10 cellular contexts compared by ENCODE assay signal in genomic region chr11:65470433-65470832, GRCh38. TPM values are rescaled to one million over a fixed set of nuclear protein-coding genes. Genes with fewer than 3 reads are reported as not detected.
DNase-seq lines count a peak whose midpoint lies in the region; ATAC-seq, FAIRE-seq and TF ChIP-seq lines count a peak whose summit lies in the region.
"Had no signal": no experiment of that assay in that cellular context is flagged by ENCODE, and none has a peak within 500 bp of the region (broad histone marks: within the 10 kb centered on the region; RNA-seq: fewer than 3 reads in every experiment).

No MANE protein-coding gene starts in this region.

- H3K9ac ChIP-seq in KMS-11 (no peak overlapping the region), neuronal stem cell (ENCODE audit: low read depth, low read length, poor library complexity) (no peak overlapping the region)

- H3K4ac ChIP-seq in neuronal stem cell (ENCODE audit: low read length), result no peak overlapping the region

- FAIRE-seq in A549 (lab: Jason Lieb, UNC), result no peak
- FAIRE-seq: HTR-8/SVneo had no signal

- no peak overlapping the region for H3K23ac ChIP-seq in neuronal stem cell (ENCODE audit: low read depth, low read length, poor library complexity)

- H3K4me2 ChIP-seq in A549 (peak overlapping the region; percentile 83; the same call in 2 of the 3 replicates), KMS-11 (no peak overlapping the region; the same call in 1 of the 2 replicates), neuronal stem cell (ENCODE audit: insufficient read depth, low read length, poor library complexity, severe bottlenecking) (no peak overlapping the region)

- no peaks in the 10 kb centered on the region for H4K20me1 ChIP-seq in KMS-11 (ENCODE audit: insufficient read depth)

- no peak for TF ChIP-seq CTCF in A549 (IDR thresholded peaks at IDR 0.05)
- no peak for TF ChIP-seq CTCF in KMS-11 (conservative IDR thresholded peaks at IDR 0.05; ENCODE audit: low read depth, low read length)
- TF ChIP-seq CTCF in dorsolateral prefrontal cortex (IDR thresholded peaks at IDR 0.05 in 54 of 56, conservative IDR thresholded peaks at IDR 0.05 in 2 of 56; ENCODE audit: low read depth in 1 of 56, partially characterized antibody in 56 of 56), result no peak

- H3K27ac ChIP-seq in A549, result peak overlapping the region; percentile 93 to 96
- peak overlapping the region; percentile 91; the same call in 1 of the 2 replicates for H3K27ac ChIP-seq in KMS-11
- peak overlapping the region in 58 of 59 donors; percentile 41 to 100 (median 97) for H3K27ac ChIP-seq in dorsolateral prefrontal cortex
- no peak overlapping the region for H3K27ac ChIP-seq in neuronal stem cell (replicated peaks; ENCODE audit: low read length)
- no peak overlapping the region for H3K27ac ChIP-seq in SJCRH30

- DNase-seq in A549 (ENCODE audit: low read depth in 1 of 2, low spot score in 1 of 2), result no peak
- DNase-seq in dorsolateral prefrontal cortex, result no peak
- no peak for DNase-seq in neuronal stem cell (ENCODE audit: low spot score)
- DNase-seq in NCI-H2081 (lab: John Stamatoyannopoulos, UW), result no peak
- no peak for DNase-seq in amygdala (lab: John Stamatoyannopoulos, UW)
- no peak for DNase-seq in SJCRH30
- no peak for DNase-seq in stimulated activated naive CD4-positive, alpha-beta T cell (lab: John Stamatoyannopoulos, UW)
- DNase-seq: NCI-H446 had no signal

- H3K27me3 ChIP-seq in KMS-11 (ENCODE audit: insufficient read depth, low read depth) (no peaks in the 10 kb centered on the region), dorsolateral prefrontal cortex (no peaks in the 10 kb centered on the region), neuronal stem cell (ENCODE audit: control insufficient read depth in 3 of 3, insufficient read depth in 3 of 3, low read depth in 1 of 3, low read length in 3 of 3) (no peaks in the 10 kb centered on the region), SJCRH30 (no peaks in the 10 kb centered on the region)

- H3K14ac ChIP-seq in neuronal stem cell (ENCODE audit: low read length), result no peak overlapping the region

- WGBS in A549 (ENCODE audit: missing lambda C conversion rate), result 86% methylated on average over 5 of the region's 5 CpGs
- WGBS in neuronal stem cell (ENCODE audit: extremely low coverage in 2 of 2, insufficient read length in 2 of 2, insufficient replicate concordance in 1 of 2), 2 donors, result no CpG with 5 or more reads among the region's 5 CpGs

- no peak overlapping the region for H2AK5ac ChIP-seq in neuronal stem cell (ENCODE audit: low read depth, low read length)

- POLR2A ChIA-PET in A549 (lab: Yijun Ruan, JAX), result interaction anchor here (0.7 to 3.5 kb wide), 3 partner anchors 22 to 36 kb away, joined by 3 to 402 read pairs (median 41); partner anchors contain the start of gene MALAT1

- no peak overlapping the region for H2BK15ac ChIP-seq in neuronal stem cell (ENCODE audit: low read length)

- H3K36me3 ChIP-seq in KMS-11 (ENCODE audit: insufficient read depth) (no peaks in the 10 kb centered on the region), neuronal stem cell (replicated peaks in 1 of 2; ENCODE audit: control insufficient read depth in 2 of 2, insufficient read depth in 2 of 2, low read length in 2 of 2) (no peaks in the 10 kb centered on the region), SJCRH30 (no peaks in the 10 kb centered on the region)

- no peak overlapping the region for H4K8ac ChIP-seq in neuronal stem cell (ENCODE audit: low read depth, low read length)

- TF ChIP-seq RAD21 in A549 (conservative IDR thresholded peaks at IDR 0.05 in 1 of 2, IDR thresholded peaks at IDR 0.05 in 1 of 2), result no peak

- no peak for TF ChIP-seq POLR2A in A549 (IDR thresholded peaks at IDR 0.05; ENCODE audit: low read length)

- no peaks in the 10 kb centered on the region for H3K79me1 ChIP-seq in neuronal stem cell (ENCODE audit: low read depth, low read length)

- H2BK120ac ChIP-seq in neuronal stem cell (ENCODE audit: low read depth, low read length), result no peak overlapping the region

- no peak overlapping the region for H4K91ac ChIP-seq in neuronal stem cell (ENCODE audit: low read depth, low read length, poor library complexity)

- CTCF ChIA-PET in A549 (lab: Yijun Ruan, JAX), result interaction anchor here (0.7 to 25.6 kb wide), 8 partner anchors 9 to 89 kb away, joined by 3 to 947 read pairs (median 6); partner anchors contain the start of gene MALAT1

- H3K4me1 ChIP-seq in A549 (peaks cover 59% of the 10 kb centered on the region), KMS-11 (ENCODE audit: low read depth, poor library complexity, severe bottlenecking) (peaks cover 78% of the 10 kb centered on the region), neuronal stem cell (ENCODE audit: control insufficient read depth in 2 of 2, insufficient read depth in 1 of 2, low read depth in 1 of 2, low read length in 2 of 2) (peaks cover 5 to 9% of the 10 kb centered on the region in 2 donors), SJCRH30 (peaks cover 10% of the 10 kb centered on the region; the same call in 1 of the 2 replicates)

- H3K9me3 ChIP-seq in A549, result no peaks in the 10 kb centered on the region
- no peaks in the 10 kb centered on the region for H3K9me3 ChIP-seq in neuronal stem cell (replicated peaks in 1 of 2; ENCODE audit: control insufficient read depth in 2 of 2, insufficient read depth in 1 of 2, low read depth in 1 of 2, low read length in 2 of 2)
- no peaks in the 10 kb centered on the region for H3K9me3 ChIP-seq in SJCRH30 (replicated peaks)

- H3K79me2 ChIP-seq in KMS-11 (ENCODE audit: insufficient read depth, low read depth), result peaks cover 1% of the 10 kb centered on the region; the same call in 1 of the 2 replicates

- TF ChIP-seq EP300 in A549 (IDR thresholded peaks at IDR 0.05), result no peak

- H2BK12ac ChIP-seq in neuronal stem cell (ENCODE audit: low read length), result no peak overlapping the region

- ATAC-seq in A549, result no peak

- H2BK5ac ChIP-seq in neuronal stem cell (ENCODE audit: low read length), result no peak overlapping the region

- no peak overlapping the region for H3K4me3 ChIP-seq in A549
- no peak overlapping the region for H3K4me3 ChIP-seq in KMS-11 (IDR thresholded peaks at IDR 0.05; ENCODE audit: insufficient read depth, low read depth, low read length)
- no peak overlapping the region for H3K4me3 ChIP-seq in dorsolateral prefrontal cortex
- H3K4me3 ChIP-seq in neuronal stem cell (ENCODE audit: low read length in 2 of 2), result no peak overlapping the region
- H3K4me3 ChIP-seq in SJCRH30, result no peak overlapping the region

- H3K18ac ChIP-seq in neuronal stem cell (ENCODE audit: low read length), result no peak overlapping the region

- intact Hi-C loops in dorsolateral prefrontal cortex (cut with DNase I), result loop anchor here (5.0 kb wide), 1 partner anchor 37 kb away; no protein-coding TSS in a partner anchor

- H2AFZ ChIP-seq in KMS-11 (ENCODE audit: low read depth) (no peak overlapping the region), neuronal stem cell (ENCODE audit: low read length) (peak overlapping the region; percentile 67)

TF ChIP-seq in A549, 52 proteins besides CTCF, POLR2A, EP300 and RAD21:
- TF ChIP-seq PHF8 (IDR thresholded peaks at IDR 0.05; ENCODE audit: borderline replicate concordance, low read depth), result no peak
TF ChIP-seq in A549: peak in this region for 0.

RNA-seq across cellular contexts. Expression of gene MALAT1, which starts 28.4 kb away (rescaled TPM):
- polyA plus RNA-seq in A549 (2011; rRNA removed) (1,041 and 1,340 TPM in 2 replicates), A549 (2017; fragmentation: RNase III; extraction: RNeasy Plus Mini Kit Qiagen cat#74134 plus additional on column Dnase treatment) (167 to 203 TPM (median 188 TPM) in 3 replicates)
- polyA plus RNA-seq in A549 (2012; cell fraction: cytosol; rRNA removed), result 24.8 and 29.0 TPM in 2 replicates
- polyA plus RNA-seq in A549 (2012; cell fraction: nucleus; rRNA removed), result 215 and 608 TPM in 2 replicates
- 10,326 and 11,734 TPM in 2 replicates for polyA minus RNA-seq in A549 (2011; rRNA and poly(A)+ RNA removed)
- over 10,000 TPM in 119 of 120 experiments, 1,000 to 10,000 TPM in 1; 7,808 to 28,438 (median 16,246) TPM for total RNA-seq in dorsolateral prefrontal cortex
- 502 TPM for polyA plus RNA-seq in neuronal stem cell (2013, experiment 1 of 2)
- 539 TPM for polyA plus RNA-seq in neuronal stem cell (2013, experiment 2 of 2)
- total RNA-seq in SJCRH30 (2014; rRNA removed; shearing (Covaris generic)), result 496 and 686 TPM in 2 replicates

RNA-seq across cellular contexts. Expression of gene NEAT1, which starts 47.8 kb away (rescaled TPM):
- polyA plus RNA-seq in A549 (2011; rRNA removed), result 181 and 314 TPM in 2 replicates
- polyA plus RNA-seq in A549 (2012; cell fraction: cytosol; rRNA removed), result 137 and 155 TPM in 2 replicates
- 406 and 691 TPM in 2 replicates for polyA plus RNA-seq in A549 (2012; cell fraction: nucleus; rRNA removed)
- 1,009 to 1,407 TPM (median 1,223 TPM) in 3 replicates for polyA plus RNA-seq in A549 (2017; fragmentation: RNase III; extraction: RNeasy Plus Mini Kit Qiagen cat#74134 plus additional on column Dnase treatment)
- 160 and 161 TPM in 2 replicates for polyA minus RNA-seq in A549 (2011; rRNA and poly(A)+ RNA removed)
- total RNA-seq in dorsolateral prefrontal cortex, result 1,000 to 10,000 TPM in 5 of 120 experiments, 100 to 1,000 TPM in 115; 106 to 1,508 (median 405) TPM
- polyA plus RNA-seq in neuronal stem cell (2013, experiment 1 of 2), result 2.0 TPM
- polyA plus RNA-seq in neuronal stem cell (2013, experiment 2 of 2), result 2.5 TPM
- 6.2 and 12.8 TPM in 2 replicates for total RNA-seq in SJCRH30 (2014; rRNA removed; shearing (Covaris generic))

RNA-seq across cellular contexts. Expression of gene SCYL1, which starts 54.5 kb away (rescaled TPM):
- polyA plus RNA-seq in A549 (2011; rRNA removed) (30.8 and 33.6 TPM in 2 replicates), A549 (2017; fragmentation: RNase III; extraction: RNeasy Plus Mini Kit Qiagen cat#74134 plus additional on column Dnase treatment) (41.8 to 46.8 TPM (median 45.9 TPM) in 3 replicates)
- polyA plus RNA-seq in A549 (2012; cell fraction: cytosol; rRNA removed), result 88.0 and 105 TPM in 2 replicates
- polyA plus RNA-seq in A549 (2012; cell fraction: nucleus; rRNA removed), result 125 and 152 TPM in 2 replicates
- 39.1 and 43.6 TPM in 2 replicates for polyA minus RNA-seq in A549 (2011; rRNA and poly(A)+ RNA removed)
- 100 to 1,000 TPM in 34 of 120 experiments, 10 to 100 TPM in 86; 71.5 to 120 (median 93.9) TPM for total RNA-seq in dorsolateral prefrontal cortex
- 43.8 TPM for polyA plus RNA-seq in neuronal stem cell (2013, experiment 1 of 2)
- polyA plus RNA-seq in neuronal stem cell (2013, experiment 2 of 2), result 47.1 TPM
- 39.1 and 41.8 TPM in 2 replicates for total RNA-seq in SJCRH30 (2014; rRNA removed; shearing (Covaris generic))

Comparison
In these comparisons a context has a peak if more than half of its experiments do, and no peak if none do; other contexts are left out.
1. H3K27ac ChIP-seq: peak in A549 (2 of 2), KMS-11 (single experiment) and dorsolateral prefrontal cortex (58 of 59); none in neuronal stem cell (single experiment) and SJCRH30 (single experiment).
2. RNA of gene MALAT1, which starts 28.4 kb away (total RNA-seq): 7,808 to 28,438 TPM in dorsolateral prefrontal cortex; 496 to 686 TPM in SJCRH30; every median in the first group is over 10 times any median in the second.